In genomic region chr14:86787782-86788181, GRCh38 we compare ENCODE assay signal across 13 cellular contexts.
A peak's percentile ranks its signal among the peaks of the same experiment; 100 is the strongest.
DNase-seq lines count a peak whose midpoint lies in the region; ATAC-seq and TF ChIP-seq lines count a peak whose summit lies in the region.
"Had no signal": no experiment of that assay in that cellular context is flagged by ENCODE, and none has a peak within 500 bp of the region (broad histone marks: within the 10 kb centered on the region; RNA-seq: fewer than 3 reads in every experiment).

No MANE protein-coding gene starts in this region.

- DNase-seq in AG10803 (ENCODE audit: low read depth) (peak; percentile 61), IMR-90 (peak; percentile 65), OCI-M1 (lab: John Stamatoyannopoulos, UW) (peak; percentile 84), fibroblast of mammary gland (ENCODE audit: low read depth) (peak; percentile 46), suprapubic skin (ENCODE audit: low spot score in 2 of 2) (no peak)
- DNase-seq in effector CD4-positive, alpha-beta T cell: no peak
- no peak for DNase-seq in activated CD4-positive, alpha-beta T cell treated with anti-CD3 and anti-CD28 coated beads, Interleukin-2, amount 10 ng/mL, durations not matched to agents 24 days and 14 days
- DNase-seq: CD4-positive, alpha-beta T cell; NCI-H1105; Peyer's patch had no signal

- H3K9me3 Mint-ChIP-seq in activated CD4-positive, alpha-beta T cell treated with anti-CD3 and anti-CD28 coated beads, Interleukin-2, amount 10 ng/mL, durations not matched to agents 24 days and 14 days: peaks cover 10% of the 10 kb centered on the region
- H3K9me3 Mint-ChIP-seq: neural crest cell had no signal

- ATAC-seq in IMR-90 (ENCODE audit: low read depth): peak; percentile 80
- no peak for ATAC-seq in gastroesophageal sphincter

- H3K18ac ChIP-seq in IMR-90 (ENCODE audit: low read depth, low read length): no peak overlapping the region

- no peaks in the 10 kb centered on the region for H3K27me3 ChIP-seq in IMR-90 (ENCODE audit: control insufficient read depth, insufficient read depth, low read length)
- H3K27me3 ChIP-seq in suprapubic skin: no peaks in the 10 kb centered on the region
- H3K27me3 ChIP-seq in gastroesophageal sphincter: no peaks in the 10 kb centered on the region
- H3K27me3 ChIP-seq: Peyer's patch had no signal

- H2AK9ac ChIP-seq in IMR-90 (replicated peaks; ENCODE audit: low read depth, low read length, poor library complexity): peak overlapping the region; percentile 51

- H3K27me3 Mint-ChIP-seq in activated CD4-positive, alpha-beta T cell treated with anti-CD3 and anti-CD28 coated beads, Interleukin-2, amount 10 ng/mL, durations not matched to agents 24 days and 14 days: no peaks in the 10 kb centered on the region
- H3K27me3 Mint-ChIP-seq: CD4-positive, alpha-beta T cell had no signal

- H4K5ac ChIP-seq in IMR-90 (ENCODE audit: low read depth, low read length): no peak overlapping the region

- no CpG with 5 or more reads among the region's 3 CpGs for WGBS in IMR-90 (ENCODE audit: extremely low coverage in 2 of 2, insufficient read length in 1 of 2), 2 experiments
- 68% methylated on average over 3 of the region's 3 CpGs for WGBS in suprapubic skin
- WGBS in gastroesophageal sphincter (ENCODE audit: low coverage in 1 of 2), 2 donors: 80 to 86% methylated on average over 1 of the region's 3 CpGs

- H3K9me1 ChIP-seq in IMR-90 (ENCODE audit: insufficient read depth, low read length): no peaks in the 10 kb centered on the region

- peak overlapping the region; percentile 77; the same call in 1 of the 2 replicates for H2AK5ac ChIP-seq in IMR-90 (ENCODE audit: low read depth, low read length)

- H3K4me3 ChIP-seq in AG10803 (ENCODE audit: low read length) (no peak overlapping the region), IMR-90 (ENCODE audit: insufficient read depth, low read depth, low read length) (no peak overlapping the region), fibroblast of mammary gland (ENCODE audit: control insufficient read depth, low read depth, low read length) (no peak overlapping the region), suprapubic skin (no peak overlapping the region), gastroesophageal sphincter (no peak overlapping the region)
- H3K4me3 ChIP-seq: Peyer's patch had no signal

- H3K23ac ChIP-seq in IMR-90 (ENCODE audit: low read depth, low read length): peak overlapping the region; percentile 11; the same call in 1 of the 2 replicates

- no peaks in the 10 kb centered on the region for H4K20me1 ChIP-seq in IMR-90 (ENCODE audit: insufficient read depth, low read length)

- no peak overlapping the region for H3K27ac Mint-ChIP-seq in activated CD4-positive, alpha-beta T cell treated with anti-CD3 and anti-CD28 coated beads, Interleukin-2, amount 10 ng/mL, durations not matched to agents 24 days and 14 days
- H3K27ac Mint-ChIP-seq: CD4-positive, alpha-beta T cell had no signal

- peak overlapping the region; percentile 59; the same call in 2 of the 3 replicates for H2BK15ac ChIP-seq in IMR-90 (ENCODE audit: low read depth, low read length)

- TF ChIP-seq RAD21 in IMR-90 (IDR thresholded peaks at IDR 0.05; ENCODE audit: low read length): no peak

- TF ChIP-seq EP300 in suprapubic skin (IDR thresholded peaks at IDR 0.05): no peak
- no peak for TF ChIP-seq EP300 in gastroesophageal sphincter (IDR thresholded peaks at IDR 0.05)

- no peak overlapping the region for H3K4me3 Mint-ChIP-seq in activated CD4-positive, alpha-beta T cell treated with anti-CD3 and anti-CD28 coated beads, Interleukin-2, amount 10 ng/mL, durations not matched to agents 24 days and 14 days
- H3K4me3 Mint-ChIP-seq: CD4-positive, alpha-beta T cell; neural crest cell had no signal

- TF ChIP-seq POLR2A in IMR-90 (IDR thresholded peaks at IDR 0.05; ENCODE audit: low read depth, low read length) (no peak), suprapubic skin (IDR thresholded peaks at IDR 0.05) (no peak), gastroesophageal sphincter (IDR thresholded peaks at IDR 0.05) (no peak)

- H3K27ac ChIP-seq in IMR-90 (ENCODE audit: insufficient read depth, low read length): peak overlapping the region; percentile 71
- H3K27ac ChIP-seq in suprapubic skin: no peak overlapping the region
- H3K27ac ChIP-seq in gastroesophageal sphincter: no peak overlapping the region
- H3K27ac ChIP-seq: HL-60, Peyer's patch had no signal

- H3K9me3 ChIP-seq in IMR-90 (ENCODE audit: control insufficient read depth, insufficient read depth, low read length): peaks cover 6% of the 10 kb centered on the region
- peaks cover 3% of the 10 kb centered on the region for H3K9me3 ChIP-seq in suprapubic skin
- H3K9me3 ChIP-seq in gastroesophageal sphincter: no peaks in the 10 kb centered on the region
- H3K9me3 ChIP-seq: Peyer's patch had no signal

- peak overlapping the region; percentile 44 for H2AFZ ChIP-seq in IMR-90 (replicated peaks; ENCODE audit: low read length, poor library complexity)

- H2BK5ac ChIP-seq in IMR-90 (ENCODE audit: low read depth, low read length, poor library complexity, severe bottlenecking): peak overlapping the region; percentile 59

- H2BK120ac ChIP-seq in IMR-90 (ENCODE audit: low read depth, low read length): peak overlapping the region; percentile 90

- H3K4ac ChIP-seq in IMR-90 (ENCODE audit: low read depth, low read length): peak overlapping the region; percentile 61

- in situ Hi-C loops in IMR-90 (cut with MboI; ENCODE audit: low sequenced_read_pairs): no loop called here

- H3K9ac ChIP-seq in IMR-90 (ENCODE audit: low read depth, low read length): no peak overlapping the region; the same call in 1 of the 2 replicates

- no peaks in the 10 kb centered on the region for H3K36me3 ChIP-seq in IMR-90 (ENCODE audit: control insufficient read depth, insufficient read depth, low read length)
- H3K36me3 ChIP-seq in suprapubic skin: no peaks in the 10 kb centered on the region
- no peaks in the 10 kb centered on the region for H3K36me3 ChIP-seq in gastroesophageal sphincter
- H3K36me3 ChIP-seq: Peyer's patch had no signal

- POLR2A ChIA-PET in IMR-90 (lab: Charles Lee; ENCODE audit: unreplicated experiment): no interaction called here

- dilution Hi-C loops in IMR-90 (cut with HindIII; ENCODE audit: low sequenced_read_pairs, unreplicated experiment): no loop called here

- intact Hi-C loops in IMR-90 (cut with micrococcal nuclease): no loop called here
- intact Hi-C loops in activated CD4-positive, alpha-beta T cell treated with anti-CD3 and anti-CD28 coated beads, Interleukin-2, amount 10 ng/mL, durations not matched to agents 24 days and 14 days (cut with micrococcal nuclease): no loop called here

- CTCF ChIA-PET in IMR-90 (lab: Yijun Ruan, JAX): interaction anchor here (1.2 kb wide), 1 partner anchor 10 kb away, joined by 3 read pairs; no protein-coding TSS in a partner anchor

- no peaks in the 10 kb centered on the region for H3K36me3 Mint-ChIP-seq in activated CD4-positive, alpha-beta T cell treated with anti-CD3 and anti-CD28 coated beads, Interleukin-2, amount 10 ng/mL, durations not matched to agents 24 days and 14 days (ENCODE audit: low read depth)

- H3K79me1 ChIP-seq in IMR-90 (ENCODE audit: low read depth in 1 of 2, low read length in 2 of 2): no peaks in the 10 kb centered on the region

- peak overlapping the region; percentile 92 for H4K91ac ChIP-seq in IMR-90 (ENCODE audit: insufficient read depth, low read depth, low read length)

- H4K8ac ChIP-seq in IMR-90 (ENCODE audit: low read depth in 2 of 2, low read length in 2 of 2): peak overlapping the region; percentile 70 to 75

- peaks cover 3% of the 10 kb centered on the region for H3K4me1 ChIP-seq in IMR-90 (ENCODE audit: control insufficient read depth, insufficient read depth, low read length)
- H3K4me1 ChIP-seq in suprapubic skin: no peaks in the 10 kb centered on the region
- H3K4me1 ChIP-seq in gastroesophageal sphincter: no peaks in the 10 kb centered on the region
- H3K4me1 ChIP-seq: Peyer's patch had no signal

- H3K56ac ChIP-seq in IMR-90 (ENCODE audit: extremely low read depth, insufficient read depth, low read length): peak overlapping the region; percentile 68; the same call in 1 of the 2 replicates

- TF ChIP-seq CTCF in AG10803 (conservative IDR thresholded peaks at IDR 0.05; ENCODE audit: low read length) (no peak), IMR-90 (conservative IDR thresholded peaks at IDR 0.05; ENCODE audit: low read depth, low read length) (no peak), fibroblast of mammary gland (conservative IDR thresholded peaks at IDR 0.05; ENCODE audit: control insufficient read depth, insufficient read depth, low read depth, low read length) (no peak), suprapubic skin (IDR thresholded peaks at IDR 0.05) (no peak), gastroesophageal sphincter (IDR thresholded peaks at IDR 0.05) (no peak)

- peak overlapping the region; percentile 3; the same call in 1 of the 2 replicates for H3K4me2 ChIP-seq in IMR-90 (ENCODE audit: low read depth, low read length)

- peak overlapping the region; percentile 53 for H3K14ac ChIP-seq in IMR-90 (replicated peaks; ENCODE audit: low read depth, low read length)

- H3K4me1 Mint-ChIP-seq in activated CD4-positive, alpha-beta T cell treated with anti-CD3 and anti-CD28 coated beads, Interleukin-2, amount 10 ng/mL, durations not matched to agents 24 days and 14 days: no peaks in the 10 kb centered on the region
- H3K4me1 Mint-ChIP-seq: neural crest cell had no signal

- no TSS peak for BruUV-seq in IMR-90 (replicated peaks; lab: Mats Ljungman, UMichigan)

- peak overlapping the region; percentile 83 for H2BK20ac ChIP-seq in IMR-90 (ENCODE audit: low read depth, low read length)

TF ChIP-seq in IMR-90, 13 proteins besides CTCF, POLR2A, EP300 and RAD21:
- TF ChIP-seq CEBPB (IDR thresholded peaks at IDR 0.05; ENCODE audit: low read depth, low read length): peak; percentile 89
- TF ChIP-seq MAZ (IDR thresholded peaks at IDR 0.05; ENCODE audit: borderline replicate concordance, low read depth, low read length): no peak

Comparison
In these comparisons a context has a peak if more than half of its experiments do, and no peak if none do; other contexts are left out.
1. DNase-seq: peak in AG10803 (single experiment), IMR-90 (single experiment), OCI-M1 (single experiment) and fibroblast of mammary gland (single experiment); none in effector CD4-positive, alpha-beta T cell (single experiment), activated CD4-positive, alpha-beta T cell treated with anti-CD3 and anti-CD28 coated beads, Interleukin-2, amount 10 ng/mL, durations not matched to agents 24 days and 14 days (single experiment) and suprapubic skin (0 of 2).